In the genomic region with DNA sequence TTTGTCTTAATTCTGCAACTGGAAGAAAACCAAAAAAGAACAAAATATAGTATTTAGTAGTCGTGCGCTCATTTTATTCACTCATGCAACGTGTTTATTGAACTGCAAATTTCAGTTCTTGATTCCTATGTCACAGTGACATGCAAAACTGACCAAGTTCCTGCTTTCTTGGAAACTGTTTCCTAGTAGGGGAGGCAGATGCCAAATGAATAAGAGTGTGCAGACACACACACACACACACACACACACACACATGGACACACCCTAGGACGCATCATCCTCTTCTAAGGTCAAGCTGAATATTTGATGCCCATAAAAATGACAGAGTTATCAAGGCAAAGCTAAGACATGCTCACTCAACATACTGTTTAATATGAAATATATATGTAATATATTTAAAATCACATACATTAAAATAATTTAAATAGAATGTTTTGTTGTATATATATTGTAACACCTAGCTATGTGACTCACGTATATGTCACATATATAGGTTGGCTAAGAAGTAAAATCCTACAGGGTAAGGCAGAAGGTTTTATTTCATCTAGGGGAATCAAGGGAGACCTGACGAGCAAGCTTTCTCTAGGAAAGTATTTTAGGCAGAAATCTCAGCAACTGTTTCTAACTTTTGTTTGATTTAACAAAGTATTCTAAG, we compare ENCODE assay signal across 14 cellular contexts.
DNase-seq lines count a peak whose midpoint lies in the region; ATAC-seq, FAIRE-seq and TF ChIP-seq lines count a peak whose summit lies in the region.
"Had no signal": no experiment of that assay in that cellular context is flagged by ENCODE, and none has a peak within 500 bp of the region (broad histone marks: within the 10 kb centered on the region; RNA-seq: fewer than 3 reads in every experiment).

No MANE protein-coding gene starts in this region.

- H3K9me3 ChIP-seq in PC-3 (ENCODE audit: low read length) (no peaks in the 10 kb centered on the region), spleen (no peaks in the 10 kb centered on the region)
- H3K9me3 ChIP-seq: HAP-1, SJCRH30, thyroid gland had no signal

- TF ChIP-seq CTCF in PC-3 (conservative IDR thresholded peaks at IDR 0.05; ENCODE audit: low read depth, low read length): no peak
- TF ChIP-seq CTCF in epithelial cell of esophagus (IDR thresholded peaks at IDR 0.05; ENCODE audit: insufficient read depth, low read depth, low read length, missing control alignments): no peak
- no peak for TF ChIP-seq CTCF in osteocyte (IDR thresholded peaks at IDR 0.05)
- TF ChIP-seq CTCF in spleen (IDR thresholded peaks at IDR 0.05 in 8 of 11, conservative IDR thresholded peaks at IDR 0.05 in 3 of 11): no peak

- peaks cover 32% of the 10 kb centered on the region for H3K4me1 Mint-ChIP-seq in osteocyte (ENCODE audit: unreplicated experiment)
- H3K4me1 Mint-ChIP-seq: CD8-positive, alpha-beta memory T cell had no signal

- no peak overlapping the region for H3K4me3 Mint-ChIP-seq in osteocyte (ENCODE audit: unreplicated experiment)
- H3K4me3 Mint-ChIP-seq: CD8-positive, alpha-beta memory T cell had no signal

- no peak overlapping the region for H2AFZ ChIP-seq in PC-3 (ENCODE audit: low read length)

- H3K4me3 ChIP-seq in PC-3 (ENCODE audit: low read length) (peak overlapping the region; percentile 48; the same call in 1 of the 2 replicates), epithelial cell of esophagus (ENCODE audit: low read length) (no peak overlapping the region), spleen (no peak overlapping the region)
- H3K4me3 ChIP-seq: HAP-1, SJCRH30, thyroid gland had no signal

- intact Hi-C loops in PC-3 (cut with micrococcal nuclease): no loop called here
- intact Hi-C loops in spleen (cut with DNase I; ENCODE audit: low total_unique reads): no loop called here

- peak overlapping the region; percentile 78 for H3K9ac ChIP-seq in PC-3 (ENCODE audit: low read length)

- peaks cover 24% of the 10 kb centered on the region for H3K4me1 ChIP-seq in PC-3 (ENCODE audit: insufficient read depth, low read length)
- peaks cover 0 to 6% (median 0%) of the 10 kb centered on the region in 6 donors for H3K4me1 ChIP-seq in spleen

- no peaks in the 10 kb centered on the region for H3K9me2 ChIP-seq in PC-3 (replicated peaks; ENCODE audit: low read length)

- peaks cover 10% of the 10 kb centered on the region for H3F3A ChIP-seq in PC-3 (ENCODE audit: low read length, unreplicated experiment)

- H3K27ac Mint-ChIP-seq in osteocyte (ENCODE audit: unreplicated experiment): peak overlapping the region; percentile 84
- H3K27ac Mint-ChIP-seq: CD8-positive, alpha-beta memory T cell had no signal

- ATAC-seq in PC-3 (peak; percentile 37), HG03432 (IDR thresholded peaks at IDR 0.05; ENCODE audit: unreplicated experiment) (no peak)

- no peaks in the 10 kb centered on the region for H3K27me3 Mint-ChIP-seq in osteocyte (ENCODE audit: unreplicated experiment)
- H3K27me3 Mint-ChIP-seq: CD8-positive, alpha-beta memory T cell had no signal

- no TSS peak for BruUV-seq in PC-3 (replicated peaks; lab: Mats Ljungman, UMichigan)

- DNase-seq in PC-3 (peak; percentile 36), epithelial cell of esophagus (ENCODE audit: low read depth) (peak; percentile 43), osteocyte (ENCODE audit: extremely low spot score, unreplicated experiment) (no peak), NCI-H146 treated with DMSO at 0.1 percent for 48 hours (lab: John Stamatoyannopoulos, UW; ENCODE audit: unreplicated experiment) (no peak), spleen (no peak), GM03348 (ENCODE audit: low spot score) (no peak)
- DNase-seq: activated CD4-positive, alpha-beta T cell treated with anti-CD3 and anti-CD28 coated beads, Interleukin-2, amount 50 U/mL, for 4 hours; CD8-positive, alpha-beta memory T cell; SJCRH30; thyroid gland had no signal

- H3K27ac ChIP-seq in PC-3 (ENCODE audit: low read length) (peak overlapping the region; percentile 97), spleen (peak overlapping the region in 3 of 8 donors; percentile 37 to 47 (median 46))
- H3K27ac ChIP-seq: SJCRH30, thyroid gland had no signal

- H3K27me3 ChIP-seq in PC-3 (ENCODE audit: low read length) (no peaks in the 10 kb centered on the region), spleen (replicated peaks in 1 of 7) (no peaks in the 10 kb centered on the region)
- H3K27me3 ChIP-seq: SJCRH30, thyroid gland had no signal

- peak overlapping the region; percentile 82 for H3K4me2 ChIP-seq in PC-3 (ENCODE audit: low read length)

- POLR2A ChIA-PET in PC-3 (lab: Charles Lee; ENCODE audit: unreplicated experiment): interaction anchor here (0.5 kb wide), 1 partner anchor 16 kb away, joined by 4 read pairs; no protein-coding TSS in a partner anchor

- H3K36me3 ChIP-seq in PC-3 (ENCODE audit: low read depth, low read length) (0 out of 2 replicates have a peak, but pooled peaks cover 4% of the 10 kb centered on the region), spleen (peaks cover 0 to 46% (median 3%) of the 10 kb centered on the region in 6 donors)
- H3K36me3 ChIP-seq: HAP-1 had no signal

- no peaks in the 10 kb centered on the region for H4K20me1 ChIP-seq in PC-3 (ENCODE audit: low read length)

- H3K79me2 ChIP-seq in PC-3 (ENCODE audit: low read length): no peaks in the 10 kb centered on the region

- H3K9me3 Mint-ChIP-seq in osteocyte (ENCODE audit: unreplicated experiment): no peaks in the 10 kb centered on the region
- H3K9me3 Mint-ChIP-seq: CD8-positive, alpha-beta memory T cell had no signal

- TF ChIP-seq POLR2A in spleen (IDR thresholded peaks at IDR 0.05): no peak

- H3K36me3 Mint-ChIP-seq in osteocyte (ENCODE audit: unreplicated experiment): peaks cover 38% of the 10 kb centered on the region

- CTCF ChIA-PET in PC-3 (lab: Charles Lee): interaction anchor here (0.8 kb wide), 1 partner anchor 42 kb away, joined by 3 read pairs; no protein-coding TSS in a partner anchor

- FAIRE-seq in G401.6 (lab: Jason Lieb, UNC): peak; percentile 3
- FAIRE-seq: GM19239 had no signal

- 64 to 76% (median 67%) methylated on average over 6 of the region's 6 CpGs for WGBS in spleen, 5 donors

Comparison
In these comparisons a context has a peak if more than half of its experiments do, and no peak if none do; other contexts are left out.
1. DNase-seq: peak in PC-3 (single experiment) and epithelial cell of esophagus (single experiment); none in osteocyte (single experiment), NCI-H146 treated with DMSO at 0.1 percent for 48 hours (single experiment), spleen (single experiment) and GM03348 (single experiment).